25 cellular contexts compared by ENCODE assay signal in the genomic region with DNA sequence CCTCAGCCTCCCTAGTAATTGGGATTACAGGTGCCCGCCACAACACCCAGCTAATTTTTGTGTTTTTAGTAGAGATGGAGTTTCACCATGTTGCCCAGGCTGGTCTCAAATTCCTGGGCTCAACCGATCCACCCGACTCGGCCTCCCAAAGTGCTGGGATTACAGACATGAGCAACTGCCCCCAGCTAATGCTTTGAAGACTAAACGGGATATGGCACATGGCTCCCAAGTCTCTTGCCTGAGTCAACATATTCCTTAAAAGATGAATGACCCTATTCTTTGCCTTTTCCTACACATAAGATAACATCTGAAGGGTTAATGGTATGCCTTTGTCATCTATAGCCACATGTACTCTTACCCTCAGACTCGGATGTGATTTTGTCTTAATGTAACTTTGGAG. TPM values are rescaled to one million over a fixed set of nuclear protein-coding genes. Genes with fewer than 3 reads are reported as not detected.
A peak's percentile ranks its signal among the peaks of the same experiment; 100 is the strongest.
DNase-seq lines count a peak whose midpoint lies in the region; ATAC-seq, FAIRE-seq and TF ChIP-seq lines count a peak whose summit lies in the region.
"Had no signal": no experiment of that assay in that cellular context is flagged by ENCODE, and none has a peak within 500 bp of the region (broad histone marks: within the 10 kb centered on the region; RNA-seq: fewer than 3 reads in every experiment).

No MANE protein-coding gene starts in this region.

- peak; percentile 15 for FAIRE-seq in endothelial cell of umbilical vein (lab: Jason Lieb, UNC)
- FAIRE-seq: A549, G401.6, GM12892, GM19239 had no signal

- H3K36me3 Mint-ChIP-seq in GM23338 (ENCODE audit: low read depth): no peaks in the 10 kb centered on the region
- H3K36me3 Mint-ChIP-seq: CD14-positive monocyte; CD8-positive, alpha-beta memory T cell had no signal

- H3K36me3 ChIP-seq in GM23338 (ENCODE audit: insufficient read depth) (no peaks in the 10 kb centered on the region), endothelial cell of umbilical vein (ENCODE audit: control insufficient read depth in 2 of 2, extremely low read depth in 1 of 2, insufficient read depth in 2 of 2, low read length in 2 of 2) (no peaks in the 10 kb centered on the region), colonic mucosa (no peaks in the 10 kb centered on the region)
- H3K36me3 ChIP-seq: BE2C; BLaER1 treated with 17β-estradiol and CSF1 and Interleukin-3, amounts not matched to agents 10 nM and 100 nM had no signal

- no peaks in the 10 kb centered on the region for H3K4me1 Mint-ChIP-seq in GM23338
- H3K4me1 Mint-ChIP-seq: CD14-positive monocyte, H9 had no signal

- H3K4me1 ChIP-seq in GM23338 (ENCODE audit: insufficient read depth) (no peaks in the 10 kb centered on the region), endothelial cell of umbilical vein (ENCODE audit: control insufficient read depth, extremely low read depth, insufficient read depth, low read length) (no peaks in the 10 kb centered on the region), colonic mucosa (no peaks in the 10 kb centered on the region)
- H3K4me1 ChIP-seq: BE2C; BLaER1 treated with 17β-estradiol and CSF1 and Interleukin-3, amounts not matched to agents 10 nM and 100 nM had no signal

- H3K4me2 ChIP-seq in GM23338: no peak overlapping the region
- no peak overlapping the region for H3K4me2 ChIP-seq in endothelial cell of umbilical vein (ENCODE audit: insufficient read depth, low read length)
- H3K4me2 ChIP-seq: A549; BLaER1 treated with 17β-estradiol and CSF1 and Interleukin-3, amounts not matched to agents 10 nM and 100 nM had no signal

- no peak for ATAC-seq in GM23338
- ATAC-seq: A549, HCT116 had no signal

- POLR2A ChIA-PET in endothelial cell of umbilical vein (lab: Charles Lee): no interaction called here

- H2AFZ ChIP-seq in GM23338 (peak overlapping the region; percentile 59; the same call in 1 of the 2 replicates), endothelial cell of umbilical vein (ENCODE audit: low read depth, low read length) (no peak overlapping the region)
- H2AFZ ChIP-seq: GM23248 had no signal

- TF ChIP-seq POLR2A in endothelial cell of umbilical vein (IDR thresholded peaks at IDR 0.05; ENCODE audit: low read depth, low read length): no peak

- H3K4me3 Mint-ChIP-seq in GM23338: no peak overlapping the region
- H3K4me3 Mint-ChIP-seq: CD14-positive monocyte; CD4-positive, alpha-beta T cell; CD8-positive, alpha-beta memory T cell; H9; HFFc6 had no signal

- dilution Hi-C loops in endothelial cell of umbilical vein (cut with MboI; ENCODE audit: extremely low pct_ligation_motif_present, low sequenced_read_pairs): no loop called here

- H3K4me3 ChIP-seq in GM23338: no peak overlapping the region
- no peak overlapping the region for H3K4me3 ChIP-seq in endothelial cell of umbilical vein (replicated peaks in 1 of 3; ENCODE audit: insufficient read depth in 1 of 3, low read depth in 1 of 3, low read length in 3 of 3)
- no peak overlapping the region for H3K4me3 ChIP-seq in colonic mucosa
- H3K4me3 ChIP-seq: A549; BLaER1 treated with 17β-estradiol and CSF1 and Interleukin-3, amounts not matched to agents 10 nM and 100 nM; GM23248 had no signal

- H3K27ac ChIP-seq in GM23338 (ENCODE audit: low read depth): no peak overlapping the region
- no peak overlapping the region for H3K27ac ChIP-seq in endothelial cell of umbilical vein (ENCODE audit: insufficient read depth, low read depth, low read length)
- no peak overlapping the region for H3K27ac ChIP-seq in colonic mucosa
- H3K27ac ChIP-seq: A549; BLaER1 treated with 17β-estradiol and CSF1 and Interleukin-3, amounts not matched to agents 10 nM and 100 nM; GM23248 had no signal

- TF ChIP-seq CTCF in GM23338 (conservative IDR thresholded peaks at IDR 0.05; ENCODE audit: low read depth in 2 of 2) (no peak), endothelial cell of umbilical vein (IDR thresholded peaks at IDR 0.05; ENCODE audit: extremely low read depth in 1 of 2, insufficient read depth in 1 of 2, low read depth in 1 of 2, low read length in 2 of 2) (no peak), colonic mucosa (IDR thresholded peaks at IDR 0.05) (no peak)

- H3K27me3 ChIP-seq in GM23338 (ENCODE audit: insufficient read depth) (no peaks in the 10 kb centered on the region), endothelial cell of umbilical vein (ENCODE audit: control insufficient read depth in 2 of 2, insufficient read depth in 2 of 2, low read length in 2 of 2) (no peaks in the 10 kb centered on the region), colonic mucosa (no peaks in the 10 kb centered on the region)
- H3K27me3 ChIP-seq: BE2C; BLaER1 treated with 17β-estradiol and CSF1 and Interleukin-3, amounts not matched to agents 10 nM and 100 nM had no signal

- peaks cover 3% of the 10 kb centered on the region; the same call in 1 of the 2 replicates for H3K9me2 ChIP-seq in GM23338 (ENCODE audit: insufficient read depth)

- no peaks in the 10 kb centered on the region for H3K79me2 ChIP-seq in GM23338 (replicated peaks; ENCODE audit: insufficient read depth)
- no peaks in the 10 kb centered on the region for H3K79me2 ChIP-seq in endothelial cell of umbilical vein (ENCODE audit: control insufficient read depth, insufficient read depth, low read length)

- peaks cover 4% of the 10 kb centered on the region for H3K27me3 Mint-ChIP-seq in GM23338 (ENCODE audit: insufficient read depth, low read depth, poor library complexity)
- H3K27me3 Mint-ChIP-seq: CD4-positive, alpha-beta T cell had no signal

- no peak overlapping the region for H3K9ac ChIP-seq in endothelial cell of umbilical vein (replicated peaks; ENCODE audit: extremely low read depth, insufficient read depth, low read length)
- H3K9ac ChIP-seq in colonic mucosa (ENCODE audit: low read depth in 2 of 2, low read length in 2 of 2): no peak overlapping the region
- H3K9ac ChIP-seq: BLaER1 treated with 17β-estradiol and CSF1 and Interleukin-3, amounts not matched to agents 10 nM and 100 nM; GM23248 had no signal

- no peaks in the 10 kb centered on the region for H3K9me3 Mint-ChIP-seq in GM23338
- H3K9me3 Mint-ChIP-seq: CD14-positive monocyte; CD4-positive, alpha-beta T cell; HFFc6 had no signal

- DNase-seq in COLO829 (ENCODE audit: low spot score): peak; percentile 25
- DNase-seq in GM23338 (ENCODE audit: low spot score): no peak
- no peak for DNase-seq in endothelial cell of umbilical vein (ENCODE audit: low read depth, low spot score)
- no peak for DNase-seq in mesenteric fat pad (ENCODE audit: low spot score)
- no peak for DNase-seq in colonic mucosa
- no peak for DNase-seq in HuH-7 (ENCODE audit: low spot score)
- DNase-seq: 8988T; ACHN; AML-193; BE2C; CD4-positive, alpha-beta T cell; CD8-positive, alpha-beta memory T cell; COR-L47; DMS153; DND-41; GM23248; H9; HFFc6 had no signal

- CTCF ChIA-PET in endothelial cell of umbilical vein (lab: Charles Lee): interaction anchor here (1.0 to 1.3 kb wide), 2 partner anchors 14 to 24 kb away, joined by 3 to 4 read pairs; no protein-coding TSS in a partner anchor

- no peaks in the 10 kb centered on the region for H3K9me1 ChIP-seq in endothelial cell of umbilical vein (replicated peaks; ENCODE audit: control insufficient read depth, extremely low read depth, insufficient read depth, low read length)

- no peak overlapping the region for H3K27ac Mint-ChIP-seq in GM23338
- H3K27ac Mint-ChIP-seq: CD14-positive monocyte; CD4-positive, alpha-beta T cell; HFFc6 had no signal

- H4K20me1 ChIP-seq in GM23338 (replicated peaks; ENCODE audit: insufficient read depth) (no peaks in the 10 kb centered on the region), endothelial cell of umbilical vein (replicated peaks; ENCODE audit: control insufficient read depth, extremely low read depth, insufficient read depth, low read length) (no peaks in the 10 kb centered on the region)
- H4K20me1 ChIP-seq: BLaER1 treated with 17β-estradiol and CSF1 and Interleukin-3, amounts not matched to agents 10 nM and 100 nM had no signal

- H3K9me3 ChIP-seq in endothelial cell of umbilical vein (replicated peaks; ENCODE audit: control insufficient read depth, insufficient read depth, low read length) (no peaks in the 10 kb centered on the region), colonic mucosa (no peaks in the 10 kb centered on the region)
- H3K9me3 ChIP-seq: A549; BE2C; BLaER1 treated with 17β-estradiol and CSF1 and Interleukin-3, amounts not matched to agents 10 nM and 100 nM had no signal

- BruUV-seq in endothelial cell of umbilical vein (replicated peaks; lab: Mats Ljungman, UMichigan): no TSS peak

- H3F3A ChIP-seq in GM23338 (replicated peaks; ENCODE audit: low read depth): no peaks in the 10 kb centered on the region

- intact Hi-C loops in endothelial cell of umbilical vein (cut with micrococcal nuclease): no loop called here
- intact Hi-C loops in colonic mucosa (cut with DNase I): no loop called here

TF ChIP-seq in endothelial cell of umbilical vein, 7 proteins besides CTCF, POLR2A, EP300 and RAD21:
- TF ChIP-seq JUN (IDR thresholded peaks at IDR 0.05; ENCODE audit: borderline replicate concordance, insufficient read depth, insufficient read length, low read depth) (no peak), FOS (IDR thresholded peaks at IDR 0.05; ENCODE audit: borderline replicate concordance, insufficient read depth, low read length) (no peak), MYC (IDR thresholded peaks at IDR 0.05; ENCODE audit: low read depth, low read length) (no peak), POLR2AphosphoS5 (IDR thresholded peaks at IDR 0.05; ENCODE audit: insufficient read depth, low read depth, low read length) (no peak), GATA2 (IDR thresholded peaks at IDR 0.05; ENCODE audit: insufficient read depth, insufficient read length, low read depth, low read length) (no peak), EZH2 (IDR thresholded peaks at IDR 0.05; ENCODE audit: borderline replicate concordance, low read depth, low read length, severe bottlenecking) (no peak)
- TF ChIP-seq, protein P1, sequence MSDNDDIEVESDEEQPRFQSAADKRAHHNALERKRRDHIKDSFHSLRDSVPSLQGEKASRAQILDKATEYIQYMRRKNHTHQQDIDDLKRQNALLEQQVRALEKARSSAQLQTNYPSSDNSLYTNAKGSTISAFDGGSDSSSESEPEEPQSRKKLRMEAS (IDR thresholded peaks at IDR 0.05; ENCODE audit: insufficient read depth, insufficient read length): no peak

RNA-seq across cellular contexts. Expression of a gene that starts 38.4 kb away (rescaled TPM):
- total RNA-seq in GM23338 (2014; rRNA removed; shearing (Covaris generic)): 6.6 and 7.2 TPM in 2 replicates
- polyA plus RNA-seq in GM23338 (2016; fragmentation: Nextera tagmentation; extraction: Ambion mirVana): 2.1 and 2.5 TPM in 2 replicates
- 34.2 and 39.0 TPM in 2 replicates for total RNA-seq in endothelial cell of umbilical vein
- polyA plus RNA-seq in endothelial cell of umbilical vein: 8.9 and 9.2 TPM in 2 replicates
- polyA plus RNA-seq in endothelial cell of umbilical vein (2011; cell fraction: cytosol; rRNA removed): 13.7 and 14.9 TPM in 2 replicates
- 26.5 and 28.7 TPM in 2 replicates for polyA plus RNA-seq in endothelial cell of umbilical vein (2011; cell fraction: nucleus; rRNA removed)
- polyA plus RNA-seq in endothelial cell of umbilical vein (2012): 14.5 and 17.7 TPM in 2 replicates
- 25.2 and 26.3 TPM in 2 replicates for polyA minus RNA-seq in endothelial cell of umbilical vein
- polyA minus RNA-seq in endothelial cell of umbilical vein (2011; cell fraction: cytosol; rRNA and poly(A)+ RNA removed): 19.3 TPM
- 48.2 and 54.0 TPM in 2 replicates for polyA minus RNA-seq in endothelial cell of umbilical vein (2011; cell fraction: nucleus; rRNA and poly(A)+ RNA removed)
- total RNA-seq in mesenteric fat pad: 16.1 TPM
- total RNA-seq in colonic mucosa: 10 to 100 TPM; 14.5 to 15.3 TPM
